8 cellular contexts compared by ENCODE assay signal in the genomic region with DNA sequence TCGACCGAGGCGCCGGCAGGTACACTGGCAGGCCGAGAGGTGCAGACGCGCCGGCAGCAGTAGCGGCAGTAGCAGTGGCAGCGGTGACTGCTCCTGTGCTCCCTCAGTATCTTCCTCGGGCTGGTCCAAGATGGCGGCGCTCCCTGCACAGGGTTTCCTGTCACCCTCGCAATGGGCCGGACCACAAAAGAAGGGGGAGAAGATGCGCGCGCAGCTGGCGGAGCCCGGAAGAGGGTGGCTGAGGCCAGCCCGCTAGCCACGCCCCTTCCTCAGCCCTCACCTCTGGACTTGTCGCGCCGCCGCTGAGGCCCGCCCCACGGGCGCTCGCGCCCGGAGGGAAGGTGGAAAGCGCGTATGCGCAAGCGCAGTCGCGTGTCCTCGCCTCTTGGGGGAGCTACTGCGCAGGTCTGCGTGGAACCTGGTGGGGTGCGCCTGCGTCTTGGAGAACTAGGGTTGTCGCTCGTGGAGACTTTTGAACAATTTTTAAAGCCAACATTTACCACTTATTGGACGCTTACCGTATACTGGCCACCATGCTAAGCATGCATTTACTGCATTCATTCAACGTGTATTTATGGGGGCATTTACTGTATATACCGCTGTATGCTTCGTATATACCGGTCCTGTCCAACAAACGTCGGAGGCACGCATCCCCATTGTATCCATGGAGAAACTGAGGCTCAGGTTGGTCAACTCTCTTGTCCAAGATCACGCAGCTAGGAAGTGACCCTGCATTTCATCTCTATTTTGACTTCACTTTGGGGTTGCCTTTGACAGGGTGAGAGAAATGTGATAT. TPM values are rescaled to one million over a fixed set of nuclear protein-coding genes. Genes with fewer than 3 reads are reported as not detected.
A peak's percentile ranks its signal among the peaks of the same experiment; 100 is the strongest.
DNase-seq lines count a peak whose midpoint lies in the region; ATAC-seq and TF ChIP-seq lines count a peak whose summit lies in the region.

A gene (minus strand): TSS at position 132 of the 796 bp plus-strand sequence. CDS start 8,457 bp downstream, outside the sequence.

- DNase-seq in GM10266 (ENCODE audit: extremely low spot score) (peak; percentile 99), NCI-H1048 (lab: John Stamatoyannopoulos, UW) (peak; percentile 98), SK-N-SH (peak; percentile 100), germinal center (ENCODE audit: low spot score) (peak; percentile 100), nucleus accumbens (lab: John Stamatoyannopoulos, UW) (peak; percentile 85 to 100 (median 99)), suprapubic skin (ENCODE audit: low spot score in 2 of 2) (peak; percentile 100)
- DNase-seq in activated naive CD4-positive, alpha-beta T cell treated with anti-CD3 and anti-CD28 coated beads, Interleukin-2, amount 50 U/mL, for 16 hours: peak; percentile 100

- TF ChIP-seq POLR2A in suprapubic skin (IDR thresholded peaks at IDR 0.05): peak in 1 of 2 donors; percentile 69

- CTCF ChIA-PET in SK-N-SH (lab: Yijun Ruan, JAX): interaction anchor here (0.8 to 4.8 kb wide), 6 partner anchors 11 to 86 kb away, joined by 3 to 25 read pairs (median 5); no protein-coding TSS in a partner anchor

- H3K9me3 ChIP-seq in SK-N-SH (no peaks in the 10 kb centered on the region), suprapubic skin (no peaks in the 10 kb centered on the region)

- H3K79me2 ChIP-seq in SK-N-SH (ENCODE audit: insufficient read depth): peaks cover 47% of the 10 kb centered on the region

- peak within 1 kb of the TSS; percentile 91 for H2AFZ ChIP-seq in SK-N-SH (ENCODE audit: low read depth)

- H3K36me3 ChIP-seq in SK-N-SH (replicated peaks in 1 of 2; ENCODE audit: control insufficient read depth in 1 of 2, insufficient read depth in 2 of 2, low read length in 1 of 2) (no peaks in the 10 kb centered on the region), suprapubic skin (no peaks in the 10 kb centered on the region)

- TF ChIP-seq CTCF in GM10266 (IDR thresholded peaks at IDR 0.05; ENCODE audit: control insufficient read depth, insufficient read depth, low read depth, missing control alignments) (peak; percentile 81), SK-N-SH (IDR thresholded peaks at IDR 0.05) (peak; percentile 56), suprapubic skin (IDR thresholded peaks at IDR 0.05) (peak; percentile 15 to 70)

- POLR2A ChIA-PET in SK-N-SH (lab: Yijun Ruan, JAX): interaction anchor here (0.9 kb wide), 1 partner anchor 9 kb away, joined by 3 read pairs; no protein-coding TSS in a partner anchor

- H3K27me3 ChIP-seq in SK-N-SH (ENCODE audit: insufficient read depth) (no peaks in the 10 kb centered on the region), suprapubic skin (no peaks in the 10 kb centered on the region)

- peaks cover 4% of the 10 kb centered on the region for H3F3A ChIP-seq in SK-N-SH (replicated peaks; ENCODE audit: insufficient read depth)

- TF ChIP-seq EP300 in SK-N-SH (IDR thresholded peaks at IDR 0.05; ENCODE audit: borderline replicate concordance in 1 of 2, low read depth in 1 of 2, low read length in 1 of 2) (no peak), suprapubic skin (IDR thresholded peaks at IDR 0.05) (peak; percentile 30)

- ATAC-seq in HG02588 (IDR thresholded peaks at IDR 0.05; ENCODE audit: unreplicated experiment): peak; percentile 84

- H4K20me1 ChIP-seq in SK-N-SH (ENCODE audit: insufficient read depth): peaks cover 40% of the 10 kb centered on the region

- H3K9ac ChIP-seq in SK-N-SH: peak within 1 kb of the TSS; percentile 86

- H3K4me1 ChIP-seq in SK-N-SH (ENCODE audit: control insufficient read depth in 1 of 2, insufficient read depth in 2 of 2, low read depth in 1 of 2, low read length in 1 of 2): peaks cover 7 to 32% of the 10 kb centered on the region in 2 experiments; a peak in 3 of 4 replicates
- peaks cover 48% of the 10 kb centered on the region for H3K4me1 ChIP-seq in suprapubic skin

- peak within 1 kb of the TSS; percentile 89 to 96 for H3K4me3 ChIP-seq in SK-N-SH (ENCODE audit: low read depth in 2 of 2, low read length in 1 of 2)
- peak within 1 kb of the TSS; percentile 100 for H3K4me3 ChIP-seq in suprapubic skin

- no peaks in the 10 kb centered on the region for H3K9me2 ChIP-seq in SK-N-SH

- peak; percentile 11; the same call in 1 of the 2 replicates for TF ChIP-seq RAD21 in SK-N-SH (IDR thresholded peaks at IDR 0.05; ENCODE audit: low read length)

- H3K27ac ChIP-seq in SK-N-SH (ENCODE audit: low read depth in 2 of 2, low read length in 1 of 2): peak within 1 kb of the TSS; percentile 71 to 95; a peak in 3 of 4 replicates
- peak within 1 kb of the TSS; percentile 98 for H3K27ac ChIP-seq in suprapubic skin

- peak within 1 kb of the TSS; percentile 89 for H3K4me2 ChIP-seq in SK-N-SH

- 2% methylated on average over 31 of the region's 55 CpGs for WGBS in SK-N-SH (ENCODE audit: low lambda C conversion rate)
- 6% methylated on average over 19 of the region's 55 CpGs for WGBS in suprapubic skin

TF ChIP-seq in SK-N-SH, 30 proteins besides CTCF, POLR2A, EP300 and RAD21 (continues in another document):
- TF ChIP-seq FOSL2 (IDR thresholded peaks at IDR 0.05; ENCODE audit: borderline replicate concordance, low read depth) (no peak), NFIC (IDR thresholded peaks at IDR 0.05; ENCODE audit: borderline replicate concordance) (no peak), GATA2 (CRISPR knock-in tag; IDR thresholded peaks at IDR 0.05) (no peak), FOXM1 (IDR thresholded peaks at IDR 0.05; ENCODE audit: low read depth) (no peak), RCOR1 (IDR thresholded peaks at IDR 0.05; ENCODE audit: low read length) (no peak), TCF12 (IDR thresholded peaks at IDR 0.05) (no peak), FOXJ3 (CRISPR knock-in tag; IDR thresholded peaks at IDR 0.05) (no peak), JUND (IDR thresholded peaks at IDR 0.05) (no peak), GABPA (IDR thresholded peaks at IDR 0.05; ENCODE audit: low read depth) (peak; percentile 75), SMC3 (IDR thresholded peaks at IDR 0.05; ENCODE audit: low read depth, low read length) (no peak), NRF1 (IDR thresholded peaks at IDR 0.05; ENCODE audit: low read depth, low read length) (peak; percentile 91), EZH2phosphoT487 (IDR thresholded peaks at IDR 0.05; ENCODE audit: borderline replicate concordance, low read depth) (no peak), MXI1 (IDR thresholded peaks at IDR 0.05; ENCODE audit: low read depth, low read length) (peak; percentile 74), RXRA (IDR thresholded peaks at IDR 0.05; ENCODE audit: borderline replicate concordance, low read depth) (no peak), YY1 (IDR thresholded peaks at IDR 0.05; ENCODE audit: low read depth) (peak; percentile 95), POLR2AphosphoS5 (IDR thresholded peaks at IDR 0.05; ENCODE audit: low read depth, low read length) (peak; percentile 62; the same call in 1 of the 2 replicates), SIN3A (IDR thresholded peaks at IDR 0.05; ENCODE audit: borderline replicate concordance, low read depth, low read length) (0 out of 2 replicates have a peak, but pooled peaks have one; percentile 33), RFX5 (IDR thresholded peaks at IDR 0.05; ENCODE audit: low read length) (no peak), CHD2 (IDR thresholded peaks at IDR 0.05; ENCODE audit: low read length, partially characterized antibody) (peak; percentile 17), TAF1 (IDR thresholded peaks at IDR 0.05; ENCODE audit: borderline replicate concordance, low read depth, low read length) (peak; percentile 73)
- TF ChIP-seq, protein P1, sequence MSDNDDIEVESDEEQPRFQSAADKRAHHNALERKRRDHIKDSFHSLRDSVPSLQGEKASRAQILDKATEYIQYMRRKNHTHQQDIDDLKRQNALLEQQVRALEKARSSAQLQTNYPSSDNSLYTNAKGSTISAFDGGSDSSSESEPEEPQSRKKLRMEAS (IDR thresholded peaks at IDR 0.05; ENCODE audit: low read depth): peak; percentile 65
- TF ChIP-seq, protein P2, sequence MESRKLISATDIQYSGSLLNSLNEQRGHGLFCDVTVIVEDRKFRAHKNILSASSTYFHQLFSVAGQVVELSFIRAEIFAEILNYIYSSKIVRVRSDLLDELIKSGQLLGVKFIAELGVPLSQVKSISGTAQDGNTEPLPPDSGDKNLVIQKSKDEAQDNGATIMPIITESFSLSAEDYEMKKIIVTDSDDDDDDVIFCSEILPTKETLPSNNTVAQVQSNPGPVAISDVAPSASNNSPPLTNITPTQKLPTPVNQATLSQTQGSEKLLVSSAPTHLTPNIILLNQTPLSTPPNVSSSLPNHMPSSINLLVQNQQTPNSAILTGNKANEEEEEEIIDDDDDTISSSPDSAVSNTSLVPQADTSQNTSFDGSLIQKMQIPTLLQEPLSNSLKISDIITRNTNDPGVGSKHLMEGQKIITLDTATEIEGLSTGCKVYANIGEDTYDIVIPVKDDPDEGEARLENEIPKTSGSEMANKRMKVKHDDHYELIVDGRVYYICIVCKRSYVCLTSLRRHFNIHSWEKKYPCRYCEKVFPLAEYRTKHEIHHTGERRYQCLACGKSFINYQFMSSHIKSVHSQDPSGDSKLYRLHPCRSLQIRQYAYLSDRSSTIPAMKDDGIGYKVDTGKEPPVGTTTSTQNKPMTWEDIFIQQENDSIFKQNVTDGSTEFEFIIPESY (IDR thresholded peaks at IDR 0.05; ENCODE audit: borderline replicate concordance, low read depth): no peak
- TF ChIP-seq, protein P3, sequence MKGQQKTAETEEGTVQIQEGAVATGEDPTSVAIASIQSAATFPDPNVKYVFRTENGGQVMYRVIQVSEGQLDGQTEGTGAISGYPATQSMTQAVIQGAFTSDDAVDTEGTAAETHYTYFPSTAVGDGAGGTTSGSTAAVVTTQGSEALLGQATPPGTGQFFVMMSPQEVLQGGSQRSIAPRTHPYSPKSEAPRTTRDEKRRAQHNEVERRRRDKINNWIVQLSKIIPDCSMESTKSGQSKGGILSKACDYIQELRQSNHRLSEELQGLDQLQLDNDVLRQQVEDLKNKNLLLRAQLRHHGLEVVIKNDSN (IDR thresholded peaks at IDR 0.05; ENCODE audit: borderline replicate concordance, low read depth): no peak
- TF ChIP-seq, protein P4, sequence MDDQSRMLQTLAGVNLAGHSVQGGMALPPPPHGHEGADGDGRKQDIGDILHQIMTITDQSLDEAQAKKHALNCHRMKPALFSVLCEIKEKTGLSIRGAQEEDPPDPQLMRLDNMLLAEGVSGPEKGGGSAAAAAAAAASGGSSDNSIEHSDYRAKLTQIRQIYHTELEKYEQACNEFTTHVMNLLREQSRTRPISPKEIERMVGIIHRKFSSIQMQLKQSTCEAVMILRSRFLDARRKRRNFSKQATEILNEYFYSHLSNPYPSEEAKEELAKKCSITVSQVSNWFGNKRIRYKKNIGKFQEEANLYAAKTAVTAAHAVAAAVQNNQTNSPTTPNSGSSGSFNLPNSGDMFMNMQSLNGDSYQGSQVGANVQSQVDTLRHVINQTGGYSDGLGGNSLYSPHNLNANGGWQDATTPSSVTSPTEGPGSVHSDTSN (IDR thresholded peaks at IDR 0.05): no peak

RNA-seq across cellular contexts. Expression of the gene that starts here (rescaled TPM):
- 12.9 and 17.4 TPM in 2 replicates for polyA plus RNA-seq in SK-N-SH (2012; rRNA removed)
- polyA plus RNA-seq in SK-N-SH (2012; cell fraction: cytosol; rRNA removed): 28.6 and 33.1 TPM in 2 replicates
- 8.8 and 19.2 TPM in 2 replicates for polyA plus RNA-seq in SK-N-SH (2012; cell fraction: nucleus; rRNA removed)
- total RNA-seq in suprapubic skin: 10 to 100 TPM; 41.4 to 49.5 (median 45.9) TPM

Comparison
In these comparisons a context has a peak if more than half of its experiments do, and no peak if none do; other contexts are left out.
1. Peak in every context shown above with its lines: DNase-seq, ATAC-seq, H3K4me3 ChIP-seq and H3K27ac ChIP-seq.